Comparison of ENCODE assay signal across 10 cellular contexts in genomic region chr11:2741377-2742131, GRCh38. TPM values are rescaled to one million over a fixed set of nuclear protein-coding genes. Genes with fewer than 3 reads are reported as not detected.
DNase-seq lines count a peak whose midpoint lies in the region; ATAC-seq and TF ChIP-seq lines count a peak whose summit lies in the region.
"Had no signal": no experiment of that assay in that cellular context is flagged by ENCODE, and none has a peak within 500 bp of the region (broad histone marks: within the 10 kb centered on the region; RNA-seq: fewer than 3 reads in every experiment).

No MANE protein-coding gene starts in this region.

- no peak overlapping the region for H3K14ac ChIP-seq in mesenchymal stem cell (ENCODE audit: low read length in 2 of 2)

- H3K9ac ChIP-seq in mesenchymal stem cell (ENCODE audit: low read length), result peak overlapping the region; percentile 65

- peak overlapping the region; percentile 2 for H3K4me2 ChIP-seq in mesenchymal stem cell (ENCODE audit: low read length, poor library complexity, severe bottlenecking)

- 42% methylated on average over 18 of the region's 18 CpGs for WGBS in mesenchymal stem cell
- 85 to 88% methylated on average over 18 of the region's 18 CpGs for WGBS in aorta, 2 donors

- H4K91ac ChIP-seq in mesenchymal stem cell (ENCODE audit: low read length), result peak overlapping the region; percentile 36

- no peaks in the 10 kb centered on the region for H3K79me1 ChIP-seq in mesenchymal stem cell (replicated peaks; ENCODE audit: low read length, poor library complexity, severe bottlenecking)

- intact Hi-C loops in Right ventricle myocardium inferior (cut with DNase I) (no loop called here), cardiac septum (cut with DNase I) (no loop called here), aorta (cut with DNase I) (no loop called here)

- in situ Hi-C loops in brain microvascular endothelial cell (cut with HindIII; ENCODE audit: low pct_ligation_motif_present, low sequenced_read_pairs), result no loop called here

- no peaks in the 10 kb centered on the region for H3K27me3 ChIP-seq in brain microvascular endothelial cell (replicated peaks)
- H3K27me3 ChIP-seq in mesenchymal stem cell (ENCODE audit: control insufficient read depth in 1 of 2, insufficient read depth in 1 of 2, low read length in 2 of 2), result no peaks in the 10 kb centered on the region
- no peaks in the 10 kb centered on the region for H3K27me3 ChIP-seq in aorta (ENCODE audit: control insufficient read depth in 1 of 2, insufficient read depth in 2 of 2, low read length in 1 of 2)

- H2AFZ ChIP-seq in mesenchymal stem cell (ENCODE audit: low read depth, low read length), result no peak overlapping the region

- no peak for TF ChIP-seq CTCF in brain microvascular endothelial cell (IDR thresholded peaks at IDR 0.05; ENCODE audit: low read depth, low read length, missing control alignments)

- no peak overlapping the region for H3K4me3 ChIP-seq in brain microvascular endothelial cell (ENCODE audit: low read depth, low read length)
- H3K4me3 ChIP-seq in mesenchymal stem cell (ENCODE audit: insufficient read depth in 1 of 2, low read depth in 1 of 2, low read length in 2 of 2), result peak overlapping the region in 1 of 2 experiments; percentile 46
- no peak overlapping the region for H3K4me3 ChIP-seq in aorta (ENCODE audit: low read length in 2 of 2)

- peak overlapping the region; percentile 65 to 77 for H3K4ac ChIP-seq in mesenchymal stem cell (ENCODE audit: low read depth in 1 of 2, low read length in 2 of 2)

- peak overlapping the region; percentile 82 to 89 for H2BK12ac ChIP-seq in mesenchymal stem cell (ENCODE audit: low read length in 2 of 2)

- H3K27ac ChIP-seq in brain microvascular endothelial cell (no peak overlapping the region), mesenchymal stem cell (ENCODE audit: low read length, poor library complexity, severe bottlenecking) (peak overlapping the region; percentile 96), aorta (ENCODE audit: low read depth in 1 of 2, low read length in 2 of 2) (no peak overlapping the region)

- H3K18ac ChIP-seq in mesenchymal stem cell (ENCODE audit: low read depth in 1 of 2, low read length in 2 of 2), result peak overlapping the region; percentile 72 to 90

- no peak overlapping the region for H3K23ac ChIP-seq in mesenchymal stem cell (ENCODE audit: low read length in 2 of 2)

- DNase-seq in Right ventricle myocardium inferior (ENCODE audit: missing footprints) (peak; percentile 55), cardiac septum (ENCODE audit: low spot score) (no peak), brain microvascular endothelial cell (peak; percentile 63), mesenchymal stem cell (peak; percentile 89), aorta (peak; percentile 40 to 62), GM03348 (ENCODE audit: low spot score) (no peak), NCI-H345 treated with DMSO at 0.1 percent for 48 hours (lab: John Stamatoyannopoulos, UW; ENCODE audit: unreplicated experiment) (no peak)
- DNase-seq in NK-92 treated with Interleukin-12 subunit alpha and Interleukin-12 subunit beta, amount 100 ng/mL, for 24 hours (lab: John Stamatoyannopoulos, UW), result no peak
- DNase-seq: activated CD4-positive, alpha-beta T cell treated with anti-CD3 and anti-CD28 coated beads for 1 hour; NCI-H510A had no signal

- peak overlapping the region; percentile 95 for H2AK5ac ChIP-seq in mesenchymal stem cell (ENCODE audit: low read length, severe bottlenecking)

- peaks cover 60% of the 10 kb centered on the region for H3K4me1 ChIP-seq in mesenchymal stem cell (ENCODE audit: control insufficient read depth, insufficient read depth, low read depth, low read length)
- no peaks in the 10 kb centered on the region for H3K4me1 ChIP-seq in aorta (ENCODE audit: control insufficient read depth in 1 of 2, insufficient read depth in 2 of 2, low read length in 2 of 2)

- H2BK15ac ChIP-seq in mesenchymal stem cell (ENCODE audit: low read depth, poor library complexity, severe bottlenecking), result peak overlapping the region; percentile 19

- peak overlapping the region; percentile 83 for H2BK120ac ChIP-seq in mesenchymal stem cell (ENCODE audit: low read depth, low read length)

- peak overlapping the region; percentile 95 for H2BK5ac ChIP-seq in mesenchymal stem cell (ENCODE audit: low read depth, low read length, poor library complexity, severe bottlenecking)

- H4K8ac ChIP-seq in mesenchymal stem cell (ENCODE audit: low read length), result peak overlapping the region; percentile 92

- ATAC-seq in Right ventricle myocardium inferior (peak; percentile 56), aorta (ENCODE audit: low FRiP score) (no peak)

- H3K36me3 ChIP-seq in brain microvascular endothelial cell (replicated peaks) (no peaks in the 10 kb centered on the region), mesenchymal stem cell (ENCODE audit: control insufficient read depth in 1 of 2, insufficient read depth in 2 of 2, low read depth in 1 of 2, low read length in 2 of 2) (no peaks in the 10 kb centered on the region), aorta (ENCODE audit: control insufficient read depth in 1 of 2, insufficient read depth in 2 of 2, low read length in 1 of 2) (no peaks in the 10 kb centered on the region)

- no peaks in the 10 kb centered on the region for H3K9me3 ChIP-seq in mesenchymal stem cell (ENCODE audit: control insufficient read depth, low read length)
- H3K9me3 ChIP-seq in aorta (ENCODE audit: control insufficient read depth, low read length), result no peaks in the 10 kb centered on the region

RNA-seq across cellular contexts. Expression of gene KCNQ1OT1, which starts 41.8 kb away (rescaled TPM):
- total RNA-seq in Right ventricle myocardium inferior (0.32 TPM), cardiac septum (0.57 TPM), aorta (1 to 10 TPM; 2.3 to 5.4 TPM)
- polyA plus RNA-seq in mesenchymal stem cell (2013, experiment 1 of 2), result 0.08 TPM
- 0.05 TPM for polyA plus RNA-seq in mesenchymal stem cell (2013, experiment 2 of 2)
- polyA plus RNA-seq in aorta, result under 1 TPM; 0.08 to 0.13 TPM

Comparison
In these comparisons a context has a peak if more than half of its experiments do, and no peak if none do; other contexts are left out.
1. DNase-seq: peak in Right ventricle myocardium inferior (single experiment), brain microvascular endothelial cell (single experiment), mesenchymal stem cell (single experiment) and aorta (2 of 2); none in cardiac septum (single experiment), GM03348 (single experiment), NCI-H345 treated with DMSO at 0.1 percent for 48 hours (single experiment) and NK-92 treated with Interleukin-12 subunit alpha and Interleukin-12 subunit beta, amount 100 ng/mL, for 24 hours (single experiment).